In genomic region chr5:150541397-150541675, GRCh38 we compare ENCODE assay signal across 1 cellular context.
A peak's percentile ranks its signal among the peaks of the same experiment; 100 is the strongest.
TF ChIP-seq lines count a peak whose summit lies in the region.

No MANE protein-coding gene starts in this region.

TF ChIP-seq in HepG2, 621 proteins besides CTCF, POLR2A, EP300 and RAD21:
- TF ChIP-seq ZNF687 (CRISPR knock-in tag; IDR thresholded peaks at IDR 0.05) (peak; percentile 46), XRCC5 (optimal IDR thresholded peaks at IDR 0.05; ENCODE audit: low read length) (no peak), SUZ12 (IDR thresholded peaks at IDR 0.05; ENCODE audit: low read depth, low read length) (no peak), ZNF441 (CRISPR knock-in tag; IDR thresholded peaks at IDR 0.05; ENCODE audit: borderline replicate concordance) (no peak), MBNL3 (CRISPR knock-in tag; conservative IDR thresholded peaks at IDR 0.05) (no peak), HOXA7 (CRISPR knock-in tag; IDR thresholded peaks at IDR 0.05) (no peak)
- TF ChIP-seq, protein P1, sequence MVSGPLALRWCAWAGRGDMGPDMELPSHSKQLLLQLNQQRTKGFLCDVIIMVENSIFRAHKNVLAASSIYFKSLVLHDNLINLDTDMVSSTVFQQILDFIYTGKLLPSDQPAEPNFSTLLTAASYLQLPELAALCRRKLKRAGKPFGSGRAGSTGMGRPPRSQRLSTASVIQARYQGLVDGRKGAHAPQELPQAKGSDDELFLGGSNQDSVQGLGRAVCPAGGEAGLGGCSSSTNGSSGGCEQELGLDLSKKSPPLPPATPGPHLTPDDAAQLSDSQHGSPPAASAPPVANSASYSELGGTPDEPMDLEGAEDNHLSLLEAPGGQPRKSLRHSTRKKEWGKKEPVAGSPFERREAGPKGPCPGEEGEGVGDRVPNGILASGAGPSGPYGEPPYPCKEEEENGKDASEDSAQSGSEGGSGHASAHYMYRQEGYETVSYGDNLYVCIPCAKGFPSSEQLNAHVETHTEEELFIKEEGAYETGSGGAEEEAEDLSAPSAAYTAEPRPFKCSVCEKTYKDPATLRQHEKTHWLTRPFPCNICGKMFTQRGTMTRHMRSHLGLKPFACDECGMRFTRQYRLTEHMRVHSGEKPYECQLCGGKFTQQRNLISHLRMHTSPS (CRISPR knock-in tag; IDR thresholded peaks at IDR 0.05; ENCODE audit: low read depth), result no peak
